8 cellular contexts compared by ENCODE assay signal in genomic region chr22:25202290-25202921, GRCh38. TPM values are rescaled to one million over a fixed set of nuclear protein-coding genes. Genes with fewer than 3 reads are reported as not detected.
DNase-seq lines count a peak whose midpoint lies in the region; ATAC-seq and TF ChIP-seq lines count a peak whose summit lies in the region.

No MANE protein-coding gene starts in this region.

- intact Hi-C loops in left lung (cut with DNase I): no loop called here

- peak; percentile 93 for TF ChIP-seq CTCF in choroid plexus epithelial cell (conservative IDR thresholded peaks at IDR 0.05; ENCODE audit: low read depth, low read length)
- TF ChIP-seq CTCF in left lung (IDR thresholded peaks at IDR 0.05): peak; percentile 76 to 83

- no peak overlapping the region for H3K27ac ChIP-seq in left lung

- no peak overlapping the region for H3K4me3 ChIP-seq in choroid plexus epithelial cell (ENCODE audit: low read depth, low read length)
- H3K4me3 ChIP-seq in left lung: no peak overlapping the region

- no peaks in the 10 kb centered on the region for H3K9me3 ChIP-seq in left lung

- DNase-seq in NCI-H2107 treated with DMSO at 0.1 percent for 48 hours (lab: John Stamatoyannopoulos, UW; ENCODE audit: unreplicated experiment) (peak; percentile 9), NCI-H2107 (lab: John Stamatoyannopoulos, UW) (no peak), NCI-H2171 treated with DMSO at 0.1 percent for 48 hours (lab: John Stamatoyannopoulos, UW) (peak; percentile 61), choroid plexus epithelial cell (ENCODE audit: low read depth) (peak; percentile 72), left lung (peak in 1 of 2 donors; percentile 39)
- peak; percentile 23 for DNase-seq in activated CD4-positive, alpha-beta T cell treated with anti-CD3 and anti-CD28 coated beads for 1 hour
- DNase-seq in stimulated activated CD4-positive, alpha-beta T cell treated with anti-CD3 and anti-CD28 coated beads, TNF-alpha, amount 100 ng/mL, for 4 hours (ENCODE audit: low read depth in 3 of 3): peak in 2 of 3 experiments; percentile 12 to 15

- no peaks in the 10 kb centered on the region for H3K27me3 ChIP-seq in left lung

- ATAC-seq in left lung (peak; percentile 90), HG03097 (IDR thresholded peaks at IDR 0.05; ENCODE audit: low FRiP score, unreplicated experiment) (no peak)

- peaks cover 0 to 3% of the 10 kb centered on the region in 2 donors for H3K36me3 ChIP-seq in left lung

- no peaks in the 10 kb centered on the region for H3K4me1 ChIP-seq in left lung

RNA-seq across cellular contexts. Expression of gene CRYBB3, which starts 2.7 kb away (rescaled TPM):
- under 1 TPM in 1 of 2 donors, not detected in 1; 0.58 TPM for total RNA-seq in left lung

RNA-seq across cellular contexts. Expression of gene CRYBB2, which starts 17.0 kb away (rescaled TPM):
- total RNA-seq in left lung: not detected
